10 cellular contexts compared by ENCODE assay signal in the genomic region with DNA sequence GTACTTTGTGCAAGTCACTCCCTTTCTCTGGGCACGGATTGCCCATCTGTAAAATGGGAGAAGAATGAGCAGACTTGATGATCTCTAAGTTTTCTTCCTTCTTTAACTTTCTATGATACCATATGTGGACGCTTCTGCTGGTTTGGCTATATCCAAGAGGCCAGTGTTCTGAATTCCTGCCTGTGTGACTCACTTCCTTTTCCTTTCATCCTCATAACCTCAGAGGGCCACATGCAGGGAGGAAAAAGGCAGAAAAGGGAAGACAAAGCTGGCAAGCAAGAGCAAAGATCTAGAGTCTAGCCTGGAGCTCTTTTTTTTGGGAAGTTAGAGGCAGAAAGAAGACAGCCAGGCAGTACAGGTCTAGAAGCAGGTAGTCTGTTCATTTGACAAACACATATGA.
DNase-seq lines count a peak whose midpoint lies in the region; ATAC-seq, FAIRE-seq and TF ChIP-seq lines count a peak whose summit lies in the region.
"Had no signal": no experiment of that assay in that cellular context is flagged by ENCODE, and none has a peak within 500 bp of the region (broad histone marks: within the 10 kb centered on the region; RNA-seq: fewer than 3 reads in every experiment).

No MANE protein-coding gene starts in this region.

- H3K4me2 ChIP-seq in astrocyte (ENCODE audit: low read length): peak overlapping the region; percentile 70

- FAIRE-seq in astrocyte (lab: Jason Lieb, UNC) (peak; percentile 99), GM12892 (lab: Jason Lieb, UNC) (no peak)
- FAIRE-seq: D721Med had no signal

- no peaks in the 10 kb centered on the region for H3K27me3 Mint-ChIP-seq in astrocyte (ENCODE audit: low read depth, unreplicated experiment)
- peaks cover 6% of the 10 kb centered on the region for H3K27me3 Mint-ChIP-seq in osteocyte (ENCODE audit: unreplicated experiment)

- H3K9me3 Mint-ChIP-seq in astrocyte (ENCODE audit: unreplicated experiment) (peaks cover 2% of the 10 kb centered on the region), osteocyte (ENCODE audit: unreplicated experiment) (no peaks in the 10 kb centered on the region)

- TF ChIP-seq EP300 in suprapubic skin (IDR thresholded peaks at IDR 0.05): no peak

- H3K9ac ChIP-seq in HUES48 (ENCODE audit: low read depth, low read length): no peak overlapping the region
- H3K9ac ChIP-seq in astrocyte (ENCODE audit: low read length): peak overlapping the region; percentile 16

- DNase-seq in AG08396 (ENCODE audit: low spot score) (peak; percentile 76), astrocyte (ENCODE audit: low read depth) (peak; percentile 92), islet precursor cell (peak; percentile 86), osteocyte (ENCODE audit: extremely low spot score, unreplicated experiment) (no peak), GM12892 (ENCODE audit: insufficient read length) (no peak), suprapubic skin (ENCODE audit: low spot score in 2 of 2) (no peak)
- DNase-seq: activated CD8-positive, alpha-beta memory T cell treated with anti-CD3 and anti-CD28 coated beads for 24 hours had no signal

- TF ChIP-seq POLR2A in GM12892 (IDR thresholded peaks at IDR 0.05; ENCODE audit: low read depth, low read length): no peak
- TF ChIP-seq POLR2A in suprapubic skin (IDR thresholded peaks at IDR 0.05): no peak

- H3K27me3 ChIP-seq in HUES48 (ENCODE audit: control insufficient read depth, insufficient read depth, low read length): no peaks in the 10 kb centered on the region
- no peaks in the 10 kb centered on the region for H3K27me3 ChIP-seq in astrocyte (ENCODE audit: insufficient read depth, low read length)
- no peaks in the 10 kb centered on the region for H3K27me3 ChIP-seq in suprapubic skin

- no peaks in the 10 kb centered on the region for H4K20me1 ChIP-seq in astrocyte (ENCODE audit: insufficient read depth, low read length)

- H3K4me3 ChIP-seq in HUES48 (ENCODE audit: low read depth, low read length): no peak overlapping the region
- H3K4me3 ChIP-seq in astrocyte (ENCODE audit: insufficient read depth, low read depth, low read length): no peak overlapping the region
- no peak overlapping the region for H3K4me3 ChIP-seq in suprapubic skin

- H3K36me3 Mint-ChIP-seq in astrocyte (ENCODE audit: low read depth, unreplicated experiment) (no peaks in the 10 kb centered on the region), osteocyte (ENCODE audit: unreplicated experiment) (no peaks in the 10 kb centered on the region)

- H3K4me1 Mint-ChIP-seq in astrocyte (ENCODE audit: low read depth, unreplicated experiment) (peaks cover 39% of the 10 kb centered on the region), osteocyte (ENCODE audit: unreplicated experiment) (peaks cover 12% of the 10 kb centered on the region)

- no peak for TF ChIP-seq CTCF in astrocyte (IDR thresholded peaks at IDR 0.05; ENCODE audit: insufficient read depth, low read depth, low read length)
- TF ChIP-seq CTCF in osteocyte (IDR thresholded peaks at IDR 0.05): no peak
- TF ChIP-seq CTCF in suprapubic skin (IDR thresholded peaks at IDR 0.05): no peak

- H3K4me1 ChIP-seq in HUES48 (ENCODE audit: control insufficient read depth, insufficient read depth, low read length) (peaks cover 35% of the 10 kb centered on the region), astrocyte (ENCODE audit: insufficient read depth, low read length) (peaks cover 36% of the 10 kb centered on the region), suprapubic skin (peaks cover 4% of the 10 kb centered on the region)

- H3K36me3 ChIP-seq in HUES48 (ENCODE audit: control insufficient read depth, insufficient read depth, low read length): no peaks in the 10 kb centered on the region
- no peaks in the 10 kb centered on the region for H3K36me3 ChIP-seq in astrocyte (ENCODE audit: insufficient read depth, low read length)
- H3K36me3 ChIP-seq in suprapubic skin: no peaks in the 10 kb centered on the region

- ATAC-seq in HG03139 (IDR thresholded peaks at IDR 0.05; ENCODE audit: unreplicated experiment): no peak

- H3K9me3 ChIP-seq in HUES48 (ENCODE audit: control insufficient read depth, insufficient read depth, low read length) (no peaks in the 10 kb centered on the region), astrocyte (ENCODE audit: insufficient read depth, low read depth, low read length) (no peaks in the 10 kb centered on the region), suprapubic skin (no peaks in the 10 kb centered on the region)

- peak overlapping the region; percentile 86 for H3K27ac ChIP-seq in HUES48 (ENCODE audit: low read depth, low read length)
- H3K27ac ChIP-seq in astrocyte (ENCODE audit: low read depth, low read length): peak overlapping the region; percentile 61
- no peak overlapping the region for H3K27ac ChIP-seq in suprapubic skin

- H2AFZ ChIP-seq in astrocyte (ENCODE audit: low read depth, low read length): no peak overlapping the region

- H3K4me3 Mint-ChIP-seq in astrocyte (ENCODE audit: unreplicated experiment) (no peak overlapping the region), osteocyte (ENCODE audit: unreplicated experiment) (no peak overlapping the region)

- 48% methylated on average over 2 of the region's 2 CpGs for WGBS in suprapubic skin

- H3K27ac Mint-ChIP-seq in astrocyte (ENCODE audit: unreplicated experiment) (peak overlapping the region; percentile 85), osteocyte (ENCODE audit: unreplicated experiment) (no peak overlapping the region)

- no peaks in the 10 kb centered on the region for H3K79me2 ChIP-seq in astrocyte (ENCODE audit: insufficient read depth, low read length)

Comparison
In these comparisons a context has a peak if more than half of its experiments do, and no peak if none do; other contexts are left out.
1. DNase-seq: peak in AG08396 (single experiment), astrocyte (single experiment) and islet precursor cell (single experiment); none in osteocyte (single experiment), GM12892 (single experiment) and suprapubic skin (0 of 2).